ENCODE assay signal across 17 cellular contexts in the genomic region with DNA sequence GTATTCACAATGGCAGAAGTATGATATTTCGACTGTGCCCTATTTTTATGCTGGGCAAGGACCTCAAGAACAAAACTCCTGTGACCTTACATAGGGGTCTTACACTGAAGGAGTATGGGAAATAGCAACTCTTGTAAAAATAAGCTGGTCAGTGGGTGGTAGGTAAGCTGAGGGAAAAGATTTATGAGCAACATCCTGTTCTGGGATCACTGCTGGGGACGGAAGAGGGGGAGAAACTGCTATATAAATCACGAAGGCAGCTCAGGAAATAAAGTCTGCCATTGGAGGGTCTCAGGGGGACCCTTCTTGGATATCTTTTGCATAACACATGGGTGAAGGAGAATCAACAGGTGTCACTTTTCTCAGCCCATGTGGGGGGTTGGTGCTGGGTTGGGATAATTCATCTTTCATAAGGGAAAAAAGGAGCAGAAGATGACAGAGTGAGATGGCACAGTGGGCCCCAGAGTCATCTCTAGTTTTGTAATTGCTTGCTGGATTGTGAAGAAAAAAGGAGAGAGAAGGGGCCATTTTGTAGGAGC.
"Had no signal": no experiment of that assay in that cellular context is flagged by ENCODE, and none has a peak within 500 bp of the region (broad histone marks: within the 10 kb centered on the region; RNA-seq: fewer than 3 reads in every experiment).

No MANE protein-coding gene starts in this region.

- H3K27ac ChIP-seq: esophagus squamous epithelium, ovary, psoas muscle had no signal

- H3K36me3 ChIP-seq: esophagus squamous epithelium, ovary had no signal

- H3K4me3 ChIP-seq: esophagus squamous epithelium, ovary, psoas muscle had no signal

- H3K27me3 ChIP-seq: esophagus squamous epithelium, ovary had no signal

- DNase-seq: activated B cell treated with CpG ODN at 0.5 μM for 24 hours; activated CD4-positive, alpha-beta T cell treated with anti-CD3 and anti-CD28 coated beads for 48 hours; activated CD8-positive, alpha-beta T cell treated with anti-CD3 and anti-CD28 coated beads for 36 hours; activated naive CD4-positive, alpha-beta T cell treated with Interleukin-2 at 50 U/mL for 16 hours; activated naive CD8-positive, alpha-beta T cell treated with anti-CD3 and anti-CD28 coated beads, Interleukin-2, amount 10 ng/mL, durations not matched to agents 7 days and 5 days; activated T-cell treated with anti-CD3 and anti-CD28 coated beads, Interleukin-2, amount 50 U/mL, for 24 hours; cerebellar nuclear complex; effector memory CD4-positive, alpha-beta T cell; esophagus squamous epithelium; mesendoderm; naive thymus-derived CD4-positive, alpha-beta T cell; ovary; psoas muscle; right cardiac atrium; small intestine; stimulated activated CD4-positive, alpha-beta T cell treated with anti-CD3 and anti-CD28 coated beads, Interleukin-4, amount 100 ng/mL, for 1 hour; stimulated activated naive CD8-positive, alpha-beta T cell treated with anti-CD3 and anti-CD28 coated beads, Interleukin-15, amount 100 ng/mL, for 72 hours had no signal

- H3K9me3 ChIP-seq: esophagus squamous epithelium, ovary, psoas muscle had no signal

- ATAC-seq: activated CD8-positive, alpha-beta T cell treated with anti-CD3 and anti-CD28 coated beads for 36 hours; psoas muscle; right cardiac atrium; stimulated activated naive CD8-positive, alpha-beta T cell treated with anti-CD3 and anti-CD28 coated beads, Interleukin-15, amount 100 ng/mL, for 72 hours had no signal
